25 cellular contexts compared by ENCODE assay signal in the genomic region with DNA sequence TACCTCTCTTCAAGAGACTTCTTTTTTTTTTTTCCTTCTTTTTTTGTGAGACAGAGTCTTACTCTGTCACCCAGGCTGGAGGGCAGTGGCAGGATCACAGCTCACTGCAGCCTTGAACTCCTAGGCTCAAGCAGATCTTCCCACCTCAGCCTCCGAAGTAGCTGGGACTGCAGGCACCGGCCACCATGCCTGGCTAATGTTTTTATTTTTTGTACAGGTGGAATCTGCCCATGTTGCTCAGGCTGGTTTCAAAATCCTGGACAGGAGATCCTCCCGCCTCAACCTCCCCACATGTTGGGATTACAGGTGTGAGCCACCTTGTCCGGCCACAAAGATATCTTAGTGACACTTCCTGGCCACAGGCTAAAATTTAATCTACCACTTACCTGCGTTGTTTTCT.
"Had no signal": no experiment of that assay in that cellular context is flagged by ENCODE, and none has a peak within 500 bp of the region (broad histone marks: within the 10 kb centered on the region; RNA-seq: fewer than 3 reads in every experiment).

No MANE protein-coding gene starts in this region.

- H3K4me3 Mint-ChIP-seq: immature natural killer cell; naive thymus-derived CD8-positive, alpha-beta T cell; stimulated activated naive B cell treated with anti-CD40 and anti-IgM and Interleukin-4, amounts not matched to agents 10 μg/mL and 1 μg/mL and 100 μg/mL, for 72 hours had no signal

- H3K27ac Mint-ChIP-seq: progenitor cell of endocrine pancreas; stimulated activated naive B cell treated with anti-CD40 and anti-IgM and Interleukin-4, amounts not matched to agents 10 μg/mL and 1 μg/mL and 100 μg/mL, for 72 hours had no signal

- H3K9me3 ChIP-seq: left ventricle myocardium inferior, ovary, right atrium auricular region, right lobe of liver, stomach, testis, thyroid gland, transverse colon, upper lobe of left lung, vagina had no signal

- H3K36me3 ChIP-seq: left ventricle myocardium inferior, ovary, right atrium auricular region, right lobe of liver, stomach, thyroid gland, transverse colon, upper lobe of left lung, vagina had no signal

- H3K4me1 ChIP-seq: right atrium auricular region, right lobe of liver, testis, thyroid gland, vagina had no signal

- H3K27me3 Mint-ChIP-seq: naive thymus-derived CD8-positive, alpha-beta T cell; progenitor cell of endocrine pancreas; stimulated activated naive B cell treated with anti-CD40 and anti-IgM and Interleukin-4, amounts not matched to agents 10 μg/mL and 1 μg/mL and 100 μg/mL, for 72 hours had no signal

- H3K9me3 Mint-ChIP-seq: immature natural killer cell; naive thymus-derived CD8-positive, alpha-beta T cell; stimulated activated naive B cell treated with anti-CD40 and anti-IgM and Interleukin-4, amounts not matched to agents 10 μg/mL and 1 μg/mL and 100 μg/mL, for 72 hours had no signal

- H3K36me3 Mint-ChIP-seq: immature natural killer cell; naive thymus-derived CD8-positive, alpha-beta T cell; stimulated activated naive B cell treated with anti-CD40 and anti-IgM and Interleukin-4, amounts not matched to agents 10 μg/mL and 1 μg/mL and 100 μg/mL, for 72 hours had no signal

- FAIRE-seq: islet of Langerhans, kidney had no signal

- DNase-seq: hippocampal formation; immature natural killer cell; kidney; left colon; left ventricle myocardium inferior; naive thymus-derived CD8-positive, alpha-beta T cell; ovary; right lobe of liver; stimulated activated CD4-positive, alpha-beta T cell treated with anti-CD3 and anti-CD28 coated beads, Interleukin-12 subunit alpha, Interleukin-12 subunit beta, amount 100 ng/mL, for 4 hours; stimulated activated CD4-positive, alpha-beta T cell treated with anti-CD3 and anti-CD28 coated beads, Interleukin-15, amount 100 ng/mL, for 24 hours; stimulated activated CD4-positive, alpha-beta T cell treated with anti-CD3 and anti-CD28 coated beads, Interleukin-2, amount 100 ng/mL, for 24 hours; stimulated activated CD4-positive, alpha-beta T cell treated with anti-CD3 and anti-CD28 coated beads, Interleukin-4, amount 100 ng/mL, for 1 hour; stimulated activated naive B cell treated with anti-CD40 and anti-IgM and Interleukin-4, amounts not matched to agents 10 μg/mL and 1 μg/mL and 100 μg/mL, for 72 hours; stimulated activated naive CD8-positive, alpha-beta T cell treated with anti-CD3 and anti-CD28 coated beads, Interleukin-15, Interleukin-2, amounts not matched to agents 100 U/mL and 50 U/mL, for 24 hours; stomach; testis; thyroid gland; transverse colon; upper lobe of left lung had no signal

- ATAC-seq: left colon; naive thymus-derived CD8-positive, alpha-beta T cell; right lobe of liver; stimulated activated naive B cell treated with anti-CD40 and anti-IgM and Interleukin-4, amounts not matched to agents 10 μg/mL and 1 μg/mL and 100 μg/mL, for 72 hours; stimulated activated naive CD8-positive, alpha-beta T cell treated with anti-CD3 and anti-CD28 coated beads, Interleukin-15, Interleukin-2, amounts not matched to agents 100 U/mL and 50 U/mL, for 24 hours had no signal

- H3K27ac ChIP-seq: left ventricle myocardium inferior, ovary, right atrium auricular region, right lobe of liver, stomach, testis, thyroid gland, transverse colon, upper lobe of left lung, vagina had no signal

- H3K4me2 ChIP-seq: smooth muscle cell had no signal

- H3K27me3 ChIP-seq: ovary, right atrium auricular region, right lobe of liver, stomach, testis, thyroid gland, transverse colon, upper lobe of left lung, vagina had no signal

- H3K4me3 ChIP-seq: left ventricle myocardium inferior, lung, ovary, right atrium auricular region, right lobe of liver, smooth muscle cell, stomach, testis, thyroid gland, transverse colon, upper lobe of left lung, vagina had no signal
